In the genomic region with DNA sequence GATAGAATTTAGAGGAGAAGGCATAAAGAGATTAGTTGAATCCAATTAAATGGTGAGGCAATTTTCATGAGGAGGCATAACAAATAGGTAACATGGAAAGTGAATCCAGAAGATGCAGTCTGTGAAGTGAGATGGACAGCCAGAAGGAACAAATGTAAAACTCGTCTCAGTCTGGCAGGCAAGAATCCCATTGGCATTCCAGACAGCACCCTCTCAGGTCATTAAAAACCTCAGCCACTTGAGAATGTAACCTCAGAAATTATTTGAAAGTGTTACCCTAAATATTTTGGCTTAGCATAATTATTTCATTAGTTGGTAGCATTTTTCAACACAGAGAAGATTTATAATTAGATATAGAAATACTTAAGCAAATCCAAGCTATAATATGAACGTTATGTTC, we compare ENCODE assay signal across 9 cellular contexts.
"Had no signal": no experiment of that assay in that cellular context is flagged by ENCODE, and none has a peak within 500 bp of the region (broad histone marks: within the 10 kb centered on the region; RNA-seq: fewer than 3 reads in every experiment).

No MANE protein-coding gene starts in this region.

- H3K4me1 Mint-ChIP-seq: H9 had no signal

- H3K4me3 Mint-ChIP-seq: H9 had no signal

- H3K4me3 ChIP-seq: GM23248, K562 had no signal

- FAIRE-seq: H1, H54, HTR-8/SVneo, K562 had no signal

- H3K27ac Mint-ChIP-seq: H9 had no signal

- H3K9ac ChIP-seq: GM23248 had no signal

- ATAC-seq: K562 had no signal

- DNase-seq: GM23248, H9, HCEC 1CT, IMR-90, KG1 had no signal

- H2AFZ ChIP-seq: GM23248 had no signal

- H3K27ac ChIP-seq: GM23248 had no signal
